23 cellular contexts compared by ENCODE assay signal in the genomic region with DNA sequence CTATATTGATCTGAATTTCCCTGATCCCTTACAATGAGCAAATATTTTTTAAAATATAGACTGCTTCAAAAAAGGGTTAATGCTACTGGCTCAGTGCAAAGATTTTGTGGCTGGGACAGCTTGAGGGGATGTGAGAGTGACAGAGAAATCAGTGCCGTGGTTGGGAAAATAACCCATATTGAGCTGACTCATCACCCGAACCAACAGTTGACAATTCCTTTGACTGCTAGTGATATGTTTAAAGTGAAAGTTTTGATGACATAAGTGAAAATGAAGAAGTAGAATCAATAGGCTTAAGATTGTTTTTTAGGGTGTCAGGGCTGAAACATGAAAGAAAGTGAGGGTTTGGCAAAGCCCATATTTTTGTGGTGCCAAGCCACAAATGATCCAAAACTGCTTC.
A peak's percentile ranks its signal among the peaks of the same experiment; 100 is the strongest.
DNase-seq lines count a peak whose midpoint lies in the region; ATAC-seq lines count a peak whose summit lies in the region.
"Had no signal": no experiment of that assay in that cellular context is flagged by ENCODE, and none has a peak within 500 bp of the region (broad histone marks: within the 10 kb centered on the region; RNA-seq: fewer than 3 reads in every experiment).

No MANE protein-coding gene starts in this region.

- DNase-seq in kidney tubule cell (ENCODE audit: low spot score): peak; percentile 6
- no peak for DNase-seq in T1000 (lab: John Stamatoyannopoulos, UW)
- DNase-seq in mucosa of gallbladder (ENCODE audit: low spot score): no peak
- DNase-seq in effector memory CD4-positive, alpha-beta T cell: no peak
- DNase-seq: activated CD4-positive, alpha-beta T cell treated with anti-CD3 and anti-CD28 coated beads, Interleukin-2, amount 50 U/mL, for 4 hours; activated gamma-delta T cell treated with Interleukin-2 at 50 U/mL for 16 hours; AML-193; DMS79 treated with DMSO at 0.1 percent for 48 hours; foreskin keratinocyte; hippocampal formation; KG1; naive B cell; NCI-H1092 treated with DMSO at 0.1 percent for 48 hours; NCI-H526; ovary; sigmoid colon; SJCRH30; stimulated activated naive CD4-positive, alpha-beta T cell treated with Interleukin-2 at 50 U/mL for 16 hours had no signal

- H3K4me3 ChIP-seq in effector memory CD4-positive, alpha-beta T cell (ENCODE audit: insufficient read depth, low read depth, low read length, poor library complexity, severe bottlenecking): no peak overlapping the region
- H3K4me3 ChIP-seq: lung, ovary, sigmoid colon, SJCRH30, tibial nerve had no signal

- no peaks in the 10 kb centered on the region for H3K9me3 ChIP-seq in effector memory CD4-positive, alpha-beta T cell (ENCODE audit: control insufficient read depth, low read length)
- H3K9me3 ChIP-seq: ovary, SJCRH30 had no signal

- no peaks in the 10 kb centered on the region for H3K36me3 ChIP-seq in effector memory CD4-positive, alpha-beta T cell (ENCODE audit: control insufficient read depth, insufficient read depth, low read length)
- H3K36me3 ChIP-seq: ovary, sigmoid colon, SJCRH30, tibial nerve had no signal

- no peak overlapping the region for H3K27ac ChIP-seq in effector memory CD4-positive, alpha-beta T cell (ENCODE audit: insufficient read depth, low read length, poor library complexity, severe bottlenecking)
- H3K27ac ChIP-seq: foreskin keratinocyte, ovary, sigmoid colon, SJCRH30, tibial nerve had no signal

- no peaks in the 10 kb centered on the region for H3K4me1 ChIP-seq in effector memory CD4-positive, alpha-beta T cell (ENCODE audit: control insufficient read depth, insufficient read depth, low read length, poor library complexity, severe bottlenecking)
- H3K4me1 ChIP-seq: sigmoid colon, SJCRH30, tibial nerve had no signal

- ATAC-seq in GM18909 (IDR thresholded peaks at IDR 0.05; ENCODE audit: poor library complexity, unreplicated experiment) (peak; percentile 51), GM21619 (IDR thresholded peaks at IDR 0.05; ENCODE audit: unreplicated experiment) (peak; percentile 75), HG03457 (IDR thresholded peaks at IDR 0.05; ENCODE audit: unreplicated experiment) (peak; percentile 82)
- ATAC-seq: foreskin keratinocyte had no signal

- H3K27me3 ChIP-seq in effector memory CD4-positive, alpha-beta T cell (replicated peaks; ENCODE audit: control insufficient read depth, insufficient read depth, low read length, poor library complexity, severe bottlenecking): no peaks in the 10 kb centered on the region
- H3K27me3 ChIP-seq: foreskin keratinocyte, ovary, sigmoid colon, SJCRH30, tibial nerve had no signal
